1 cellular context compared by ENCODE assay signal in the genomic region with DNA sequence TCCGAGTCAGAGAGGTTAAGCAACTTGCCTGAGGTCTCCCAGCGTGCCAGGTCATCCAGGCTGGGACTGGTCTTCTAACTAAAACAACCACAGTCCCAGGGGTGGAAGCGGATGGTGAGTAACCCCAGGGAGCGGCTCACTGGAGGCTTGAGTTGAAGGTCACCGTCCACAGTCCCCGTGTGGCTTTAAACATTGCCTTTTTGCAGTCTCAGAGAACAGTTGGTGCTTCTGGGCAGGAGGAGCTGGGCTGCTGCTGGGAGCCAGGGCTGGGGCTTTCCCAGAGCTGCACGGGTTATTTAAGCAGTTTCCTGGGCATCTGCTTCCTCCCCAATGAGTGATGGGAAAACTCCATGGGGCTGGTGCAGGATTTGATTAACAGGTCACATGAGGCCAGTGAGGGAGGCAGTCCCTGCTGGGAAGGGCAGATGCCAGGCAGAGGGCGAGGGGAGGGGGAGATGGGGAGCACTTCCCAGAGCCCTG.
TF ChIP-seq lines count a peak whose summit lies in the region.

No MANE protein-coding gene starts in this region.

TF ChIP-seq in IMR-90, 13 proteins besides CTCF, POLR2A, EP300 and RAD21:
- TF ChIP-seq CEBPB (IDR thresholded peaks at IDR 0.05; ENCODE audit: low read depth, low read length): peak; percentile 50; the same call in 1 of the 2 replicates
- TF ChIP-seq USF2 (IDR thresholded peaks at IDR 0.05; ENCODE audit: low read depth, low read length): peak; percentile 36; the same call in 1 of the 2 replicates
- TF ChIP-seq FOS (IDR thresholded peaks at IDR 0.05; ENCODE audit: low read depth, low read length): 0 out of 2 replicates have a peak, but pooled peaks have one; percentile 5
- no peak for TF ChIP-seq SMC3 (IDR thresholded peaks at IDR 0.05; ENCODE audit: low read depth, low read length)
